Comparison of ENCODE assay signal across 1 cellular context in the genomic region with DNA sequence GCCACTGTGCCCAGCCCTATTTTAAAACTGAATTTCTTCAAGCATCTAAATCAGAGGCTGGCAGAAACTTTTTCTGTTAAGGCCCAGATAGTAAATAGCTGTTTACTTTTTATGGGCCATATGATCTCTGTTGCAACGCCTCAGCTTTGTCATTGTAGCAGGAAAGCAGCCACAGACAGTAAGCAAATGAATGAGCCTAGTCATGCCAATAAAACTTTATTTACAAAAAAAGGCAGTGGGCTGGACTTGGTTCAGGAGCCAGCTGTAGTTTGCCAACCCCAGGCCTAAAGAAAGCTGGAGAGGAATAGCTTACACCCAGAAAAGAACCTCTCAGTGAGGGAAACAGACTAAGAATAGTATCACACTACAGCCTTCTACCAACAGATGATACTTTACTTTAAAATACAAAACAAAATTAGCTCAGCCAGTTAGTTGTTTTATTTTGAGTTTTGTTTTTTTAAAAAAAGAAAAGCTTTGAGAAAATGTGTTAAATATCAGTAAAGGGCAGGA.
TF ChIP-seq lines count a peak whose summit lies in the region.

No MANE protein-coding gene starts in this region.

TF ChIP-seq in HepG2, 621 proteins besides CTCF, POLR2A, EP300 and RAD21:
- TF ChIP-seq ZBTB40 (IDR thresholded peaks at IDR 0.05) (peak; percentile 50), ZBTB40 (CRISPR knock-in tag; IDR thresholded peaks at IDR 0.05) (peak; percentile 96), ZNF710 (CRISPR knock-in tag; IDR thresholded peaks at IDR 0.05; ENCODE audit: borderline replicate concordance) (no peak)
